ENCODE assay signal across 23 cellular contexts in genomic region chr1:48979940-48980339, GRCh38.
"Had no signal": no experiment of that assay in that cellular context is flagged by ENCODE, and none has a peak within 500 bp of the region (broad histone marks: within the 10 kb centered on the region; RNA-seq: fewer than 3 reads in every experiment).

No MANE protein-coding gene starts in this region.

- H3K9ac ChIP-seq: SK-N-SH had no signal

- H3K27ac ChIP-seq: RWPE1 had no signal

- DNase-seq: IMR-90, Kasumi-1, KG1, MV-4-11, NCI-H1048, NCI-H1436 treated with DMSO at 0.1 percent for 48 hours, NCI-H1694, NCI-H187 treated with DMSO at 0.1 percent for 48 hours, NCI-H2029 treated with DMSO at 0.1 percent for 48 hours, NCI-H2171, NCI-H226, NCI-H446, NCI-H510A, NCI-H524 treated with DMSO at 0.1 percent for 48 hours, NCI-H69, NCI-H774, OCI-M1, SHP77, SK-N-SH, SW 1271, T-cell had no signal

- H3K9me3 ChIP-seq: SK-N-SH had no signal

- FAIRE-seq: RCC 7860 had no signal

- H3K4me2 ChIP-seq: SK-N-SH had no signal

- ATAC-seq: T-cell had no signal
